Comparison of ENCODE assay signal across 8 cellular contexts in the genomic region with DNA sequence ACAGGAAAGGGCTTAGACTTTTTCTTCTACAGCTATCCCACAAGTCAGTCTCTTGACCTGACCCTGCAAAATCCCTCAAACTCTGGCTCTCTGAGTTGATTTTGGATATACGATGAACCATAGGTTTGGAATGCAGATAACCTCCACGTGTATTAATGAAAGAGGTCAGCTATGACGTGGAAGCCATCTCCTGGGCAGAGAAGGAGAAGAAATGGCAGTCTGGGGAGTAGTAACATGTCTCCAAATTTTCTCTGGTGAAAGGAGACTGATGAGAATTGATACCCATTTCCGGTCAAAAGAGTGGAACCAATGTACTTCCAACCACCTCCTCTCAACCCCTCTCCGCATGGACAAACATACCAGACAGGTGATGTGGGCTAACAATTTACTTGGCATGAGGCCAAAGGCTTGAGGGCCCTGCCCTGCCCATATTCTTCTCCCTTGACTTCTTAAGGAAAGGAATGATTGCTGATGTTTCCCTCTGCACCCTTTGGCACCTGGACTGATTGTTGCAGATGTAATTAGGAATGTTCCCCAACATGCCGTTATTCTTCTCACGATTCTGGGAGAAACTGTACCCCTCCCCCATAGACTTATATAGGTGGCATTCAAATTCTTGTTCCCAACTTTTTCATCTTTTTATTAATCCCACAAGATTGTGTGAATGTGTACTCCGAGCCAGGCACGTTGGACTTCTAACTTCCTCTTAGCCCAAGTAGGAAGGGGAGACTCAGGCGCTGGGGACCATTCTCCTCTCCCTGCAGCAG. TPM values are rescaled to one million over a fixed set of nuclear protein-coding genes. Genes with fewer than 3 reads are reported as not detected.
DNase-seq lines count a peak whose midpoint lies in the region; ATAC-seq and FAIRE-seq lines count a peak whose summit lies in the region.

No MANE protein-coding gene starts in this region.

- H3K36me3 ChIP-seq in esophagus (ENCODE audit: control insufficient read depth in 2 of 2, insufficient read depth in 2 of 2, low read length in 1 of 2) (no peaks in the 10 kb centered on the region), trophoblast cell (ENCODE audit: control insufficient read depth in 1 of 2, insufficient read depth in 2 of 2, low read length in 2 of 2) (no peaks in the 10 kb centered on the region)

- peak overlapping the region; percentile 48 for H4K8ac ChIP-seq in trophoblast cell (ENCODE audit: low read depth, low read length)

- peaks cover 0 to 5% of the 10 kb centered on the region in 2 donors for H3K9me3 ChIP-seq in esophagus (ENCODE audit: control insufficient read depth in 2 of 2, insufficient read depth in 1 of 2, low read depth in 1 of 2, low read length in 1 of 2)
- H3K9me3 ChIP-seq in trophoblast cell (ENCODE audit: insufficient read depth, low read depth, low read length), result no peaks in the 10 kb centered on the region

- peaks cover 14% of the 10 kb centered on the region for H3K79me1 ChIP-seq in trophoblast cell (ENCODE audit: low read length)

- peak overlapping the region; percentile 17 for H2AFZ ChIP-seq in trophoblast cell (ENCODE audit: insufficient read depth, low read length, poor library complexity)

- H4K12ac ChIP-seq in trophoblast cell (ENCODE audit: low read depth, low read length), result no peak overlapping the region

- H2BK120ac ChIP-seq in trophoblast cell (ENCODE audit: insufficient read depth, low read length, poor library complexity), result peak overlapping the region; percentile 49

- H3K4ac ChIP-seq in trophoblast cell (ENCODE audit: low read depth, low read length), result no peak overlapping the region

- no peak overlapping the region for H3K18ac ChIP-seq in trophoblast cell (ENCODE audit: low read length)

- no peak for ATAC-seq in HG02885 (IDR thresholded peaks at IDR 0.05; ENCODE audit: poor library complexity, unreplicated experiment)

- 25 to 29% methylated on average over 10 of the region's 10 CpGs for WGBS in esophagus, 2 donors
- WGBS in trophoblast cell (ENCODE audit: extremely low coverage, insufficient coverage, insufficient read length), result no CpG with 5 or more reads among the region's 10 CpGs

- peaks cover 12% of the 10 kb centered on the region for H3K79me2 ChIP-seq in trophoblast cell (ENCODE audit: control insufficient read depth, insufficient read depth, low read length, poor library complexity)

- peak; percentile 58 for DNase-seq in DMS79 treated with DMSO at 0.1 percent for 48 hours (lab: John Stamatoyannopoulos, UW)
- DNase-seq in NCI-H510A treated with DMSO at 0.1 percent for 48 hours (lab: John Stamatoyannopoulos, UW), result peak; percentile 70
- peak; percentile 67 to 80 for DNase-seq in trophoblast cell
- DNase-seq in substantia nigra (lab: John Stamatoyannopoulos, UW), result no peak
- DNase-seq in SHP77 (lab: John Stamatoyannopoulos, UW), result no peak
- DNase-seq in HTR-8/SVneo (ENCODE audit: insufficient read length, low spot score), result no peak

- H3K27ac ChIP-seq in esophagus (ENCODE audit: low read depth in 2 of 2, low read length in 1 of 2) (peak overlapping the region; percentile 76 to 87), trophoblast cell (ENCODE audit: low read depth, low read length) (peak overlapping the region; percentile 67), substantia nigra (ENCODE audit: low read depth, low read length, poor library complexity, severe bottlenecking) (no peak overlapping the region)

- H2BK12ac ChIP-seq in trophoblast cell (ENCODE audit: low read length), result peak overlapping the region; percentile 53

- H3K9ac ChIP-seq in trophoblast cell (ENCODE audit: low read length), result no peak overlapping the region

- FAIRE-seq in HTR-8/SVneo (lab: Jason Lieb, UNC), result no peak

- H3K4me2 ChIP-seq in trophoblast cell (ENCODE audit: low read length), result peak overlapping the region; percentile 74

- H3K27me3 ChIP-seq in esophagus (ENCODE audit: control insufficient read depth in 1 of 2, insufficient read depth in 2 of 2, low read length in 2 of 2), result no peaks in the 10 kb centered on the region
- H3K27me3 ChIP-seq in trophoblast cell (ENCODE audit: insufficient read depth, low read length), result no peaks in the 10 kb centered on the region

- no peak overlapping the region for H3K14ac ChIP-seq in trophoblast cell (ENCODE audit: low read length)

- H2BK5ac ChIP-seq in trophoblast cell (ENCODE audit: low read depth, low read length, poor library complexity), result peak overlapping the region; percentile 49

- H4K91ac ChIP-seq in trophoblast cell (ENCODE audit: low read depth, low read length), result peak overlapping the region; percentile 71

- peaks cover 0 to 4% of the 10 kb centered on the region in 2 donors for H3K4me1 ChIP-seq in esophagus (ENCODE audit: control insufficient read depth in 2 of 2, insufficient read depth in 2 of 2, low read length in 1 of 2)
- peaks cover 3 to 7% of the 10 kb centered on the region in 2 experiments for H3K4me1 ChIP-seq in trophoblast cell (ENCODE audit: control insufficient read depth in 1 of 2, insufficient read depth in 2 of 2, low read length in 2 of 2)

- H3K23ac ChIP-seq in trophoblast cell (ENCODE audit: low read length), result no peak overlapping the region

- no peak overlapping the region for H2AK5ac ChIP-seq in trophoblast cell (ENCODE audit: low read length)

- peak overlapping the region; percentile 61 to 74 for H3K4me3 ChIP-seq in esophagus (ENCODE audit: low read depth in 1 of 2, low read length in 2 of 2)
- H3K4me3 ChIP-seq in trophoblast cell (ENCODE audit: low read depth, low read length), result peak overlapping the region; percentile 92

RNA-seq across cellular contexts. Expression of a gene that starts 0.6 kb away (rescaled TPM):
- polyA plus RNA-seq in esophagus, result 100 to 1,000 TPM in 1 of 2 donors, 10 to 100 TPM in 1; 59.6 to 103 TPM
- polyA plus RNA-seq in trophoblast cell (2013), result 140 and 145 TPM in 2 replicates

Comparison
In these comparisons a context has a peak if more than half of its experiments do, and no peak if none do; other contexts are left out.
1. DNase-seq: peak in DMS79 treated with DMSO at 0.1 percent for 48 hours (single experiment), NCI-H510A treated with DMSO at 0.1 percent for 48 hours (single experiment) and trophoblast cell (2 of 2); none in substantia nigra (0 of 49), SHP77 (0 of 2) and HTR-8/SVneo (single experiment).